In the genomic region with DNA sequence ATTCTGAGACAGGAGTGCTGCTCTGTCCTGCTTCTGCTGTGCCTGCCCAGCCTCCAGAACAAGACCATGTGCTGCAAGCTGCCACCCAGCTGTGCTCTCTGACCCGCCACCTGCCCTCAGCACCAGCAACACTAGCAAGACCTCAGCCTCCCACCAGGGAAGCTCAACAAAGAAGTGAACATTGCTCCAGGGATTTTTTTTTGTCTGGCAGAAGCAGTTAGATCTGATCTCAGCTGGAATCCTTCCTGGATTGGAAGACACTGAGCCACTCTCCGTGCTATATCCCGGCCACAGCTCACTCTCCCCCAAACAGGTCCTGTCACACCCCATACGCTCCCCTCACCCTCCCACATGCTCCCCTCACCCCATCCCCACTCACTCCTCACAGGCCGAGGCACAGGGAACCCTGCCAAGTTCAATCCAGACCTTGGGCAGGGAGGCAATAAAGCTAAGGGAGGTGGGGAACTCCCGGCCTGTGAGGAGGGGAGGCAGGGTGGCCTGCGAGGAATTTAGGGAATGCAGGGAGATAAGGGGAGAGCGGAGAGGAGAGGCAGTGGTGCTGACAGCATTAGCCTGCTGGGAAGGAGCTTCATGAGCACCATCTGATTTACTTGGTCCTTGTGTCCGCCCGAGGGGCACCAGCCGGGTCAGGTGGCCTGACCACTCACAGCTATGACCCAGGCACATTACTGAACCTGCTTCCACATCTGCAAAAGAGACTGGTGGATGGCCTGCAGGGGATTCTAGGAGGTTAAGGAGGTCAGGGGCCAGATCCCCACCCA, we compare ENCODE assay signal across 8 cellular contexts. TPM values are rescaled to one million over a fixed set of nuclear protein-coding genes. Genes with fewer than 3 reads are reported as not detected.
A peak's percentile ranks its signal among the peaks of the same experiment; 100 is the strongest.
DNase-seq lines count a peak whose midpoint lies in the region; ATAC-seq and TF ChIP-seq lines count a peak whose summit lies in the region.

No MANE protein-coding gene starts in this region.

- H3K4me3 ChIP-seq in esophagus muscularis mucosa = no peak overlapping the region

- in situ Hi-C loops in Caki2 (cut with HindIII; ENCODE audit: low pct_unique_long_range_greater_than_20kb, low sequenced_read_pairs) = no loop called here

- TF ChIP-seq EP300 in esophagus muscularis mucosa (IDR thresholded peaks at IDR 0.05) = no peak

- peaks cover 14% of the 10 kb centered on the region for H3K27me3 Mint-ChIP-seq in neural crest cell (ENCODE audit: low read depth)

- intact Hi-C loops in esophagus muscularis mucosa (cut with DNase I) = no loop called here

- peak; percentile 89 for DNase-seq in Caki2 (ENCODE audit: low read depth)
- DNase-seq in NCI-H446 (lab: John Stamatoyannopoulos, UW) = peak; percentile 66 to 73
- no peak for DNase-seq in esophagus muscularis mucosa (ENCODE audit: extremely low spot score)
- no peak for DNase-seq in neural crest cell (ENCODE audit: low read depth, low spot score)
- DNase-seq in stimulated activated CD4-positive, alpha-beta T cell treated with anti-CD3 and anti-CD28 coated beads, Interleukin-2, amount 100 ng/mL, for 48 hours = no peak
- no peak for DNase-seq in NCI-H2196 (lab: John Stamatoyannopoulos, UW; ENCODE audit: unreplicated experiment)
- no peak for DNase-seq in NCI-H748 (lab: John Stamatoyannopoulos, UW; ENCODE audit: unreplicated experiment)

- peaks cover 55% of the 10 kb centered on the region for H3K4me1 Mint-ChIP-seq in neural crest cell

- H3K36me3 Mint-ChIP-seq in neural crest cell (ENCODE audit: low read depth) = no peaks in the 10 kb centered on the region

- no peaks in the 10 kb centered on the region for H3K27me3 ChIP-seq in esophagus muscularis mucosa

- no peaks in the 10 kb centered on the region for H3K36me3 ChIP-seq in esophagus muscularis mucosa

- H3K27ac Mint-ChIP-seq in neural crest cell (ENCODE audit: unreplicated experiment) = peak overlapping the region; percentile 60

- no peaks in the 10 kb centered on the region for H3K9me3 Mint-ChIP-seq in neural crest cell

- WGBS in esophagus muscularis mucosa = 43% methylated on average over 8 of the region's 11 CpGs

- no peak for ATAC-seq in HG03354 (IDR thresholded peaks at IDR 0.05; ENCODE audit: poor library complexity, severe bottlenecking, unreplicated experiment)

- TF ChIP-seq POLR2A in esophagus muscularis mucosa (IDR thresholded peaks at IDR 0.05; ENCODE audit: low read depth) = no peak

- TF ChIP-seq CTCF in esophagus muscularis mucosa (IDR thresholded peaks at IDR 0.05) (no peak), neural crest cell (conservative IDR thresholded peaks at IDR 0.05) (no peak)

- peaks cover 96 to 100% (median 99%) of the 10 kb centered on the region in 4 donors for H3K4me1 ChIP-seq in esophagus muscularis mucosa

- no peaks in the 10 kb centered on the region for H3K9me3 ChIP-seq in esophagus muscularis mucosa

- peak overlapping the region; percentile 54 for H3K4me3 Mint-ChIP-seq in neural crest cell

- peak overlapping the region; percentile 88 to 90 (median 90) for H3K27ac ChIP-seq in esophagus muscularis mucosa (replicated peaks in 1 of 4)

RNA-seq across cellular contexts. Expression of a gene that starts 29.7 kb away (rescaled TPM):
- 21.6 and 28.3 TPM in 2 replicates for total RNA-seq in Caki2 (2014; rRNA removed; shearing (Covaris generic); ENCODE audit: low replicate concordance)
- total RNA-seq in esophagus muscularis mucosa = 10 to 100 TPM; 17.9 to 48.7 (median 30.8) TPM
- total RNA-seq in neural crest cell = 31.4 and 32.3 TPM in 2 replicates

Comparison
In these comparisons a context has a peak if more than half of its experiments do, and no peak if none do; other contexts are left out.
1. DNase-seq: peak in Caki2 (single experiment) and NCI-H446 (2 of 2); none in esophagus muscularis mucosa (single experiment), neural crest cell (single experiment), stimulated activated CD4-positive, alpha-beta T cell treated with anti-CD3 and anti-CD28 coated beads, Interleukin-2, amount 100 ng/mL, for 48 hours (0 of 2), NCI-H2196 (single experiment) and NCI-H748 (single experiment).